ENCODE assay signal across 15 cellular contexts in the genomic region with DNA sequence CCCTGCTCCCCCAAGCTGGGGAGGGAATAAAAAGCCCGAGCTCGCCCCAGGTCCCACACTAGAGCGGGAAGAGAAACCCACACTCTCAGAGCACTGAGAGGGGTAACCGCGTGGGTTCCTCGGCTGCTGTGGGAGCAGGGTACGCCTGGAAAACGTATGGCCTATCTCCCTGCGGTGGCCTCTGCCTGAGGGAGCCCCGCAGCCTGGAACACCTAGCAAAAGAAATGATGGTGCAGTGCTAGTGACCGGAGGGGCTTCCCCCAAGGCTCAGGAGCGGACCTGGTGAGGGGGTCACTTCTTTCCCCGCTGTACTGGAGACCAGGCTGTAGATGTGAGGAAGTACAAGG. TPM values are rescaled to one million over a fixed set of nuclear protein-coding genes. Genes with fewer than 3 reads are reported as not detected.
"Had no signal": no experiment of that assay in that cellular context is flagged by ENCODE, and none has a peak within 500 bp of the region (broad histone marks: within the 10 kb centered on the region; RNA-seq: fewer than 3 reads in every experiment).

No MANE protein-coding gene starts in this region.

- DNase-seq: activated CD4-positive, alpha-beta T cell treated with anti-CD3 and anti-CD28 coated beads, Interleukin-2, amount 50 U/mL, for 1 hour; activated CD8-positive, alpha-beta memory T cell treated with anti-CD3 and anti-CD28 coated beads for 24 hours; activated gamma-delta T cell treated with Interleukin-2 at 50 U/mL for 16 hours; activated naive CD8-positive, alpha-beta T cell treated with anti-CD3 and anti-CD28 coated beads for 36 hours; endodermal cell; heart right ventricle; left colon; stimulated activated CD4-positive, alpha-beta T cell treated with anti-CD3 and anti-CD28 coated beads, Interleukin-1b, Interleukin-23, amount 100 ng/mL, for 48 hours had no signal

- H3K27ac ChIP-seq: heart right ventricle, tibial artery had no signal

RNA-seq across cellular contexts. Expression of a gene that starts 2.5 kb away (rescaled TPM):
- total RNA-seq: activated naive CD8-positive, alpha-beta T cell treated with anti-CD3 and anti-CD28 coated beads for 36 hours; dermis microvascular lymphatic vessel endothelial cell; endodermal cell; epithelial cell of proximal tubule; frontal cortex; heart right ventricle; left colon; osteocyte; pulmonary artery endothelial cell; sciatic nerve had no signal

RNA-seq across cellular contexts. Expression of a gene that starts 27.8 kb away (rescaled TPM):
- total RNA-seq: activated naive CD8-positive, alpha-beta T cell treated with anti-CD3 and anti-CD28 coated beads for 36 hours; dermis microvascular lymphatic vessel endothelial cell; endodermal cell; epithelial cell of proximal tubule; frontal cortex; heart right ventricle; left colon; osteocyte; pulmonary artery endothelial cell; sciatic nerve had no signal

RNA-seq across cellular contexts. Expression of a gene that starts 57.7 kb away (rescaled TPM):
- total RNA-seq: activated naive CD8-positive, alpha-beta T cell treated with anti-CD3 and anti-CD28 coated beads for 36 hours; dermis microvascular lymphatic vessel endothelial cell; endodermal cell; epithelial cell of proximal tubule; frontal cortex; heart right ventricle; left colon; osteocyte; pulmonary artery endothelial cell; sciatic nerve had no signal
